ENCODE assay signal across 15 cellular contexts in the genomic region with DNA sequence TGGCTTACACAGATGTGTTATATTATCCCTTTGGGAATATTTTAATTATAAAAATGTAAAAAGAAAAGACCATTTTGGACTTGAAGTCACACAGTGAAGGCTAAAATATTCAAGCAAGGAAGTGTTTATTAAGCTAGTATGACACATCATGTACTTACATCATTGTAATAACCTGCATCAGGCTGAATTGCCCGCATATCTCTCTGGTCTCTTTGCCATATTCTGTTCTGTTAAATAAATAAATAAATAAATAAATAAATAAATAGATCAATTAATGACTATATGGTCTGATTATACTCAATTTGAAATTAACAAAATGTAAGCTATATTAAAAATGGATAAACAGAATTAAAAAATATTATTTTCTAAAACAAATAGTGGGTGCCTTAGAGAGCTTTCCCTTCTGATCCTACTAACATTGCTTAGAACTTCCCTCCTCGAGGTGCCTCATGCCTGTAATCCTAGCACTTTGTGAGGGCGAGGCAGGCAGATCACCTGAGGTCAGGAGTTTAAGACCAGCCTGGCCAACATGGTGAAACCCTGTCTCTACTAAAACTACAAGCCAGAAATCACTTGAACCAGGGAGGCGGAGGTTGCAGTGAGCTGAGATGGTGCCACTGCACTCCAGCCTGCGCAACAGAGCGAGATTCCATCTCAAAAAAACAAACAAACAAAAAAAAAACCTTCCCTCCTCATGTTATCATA. TPM values are rescaled to one million over a fixed set of nuclear protein-coding genes. Genes with fewer than 3 reads are reported as not detected.
DNase-seq lines count a peak whose midpoint lies in the region; ATAC-seq, FAIRE-seq and TF ChIP-seq lines count a peak whose summit lies in the region.
"Had no signal": no experiment of that assay in that cellular context is flagged by ENCODE, and none has a peak within 500 bp of the region (broad histone marks: within the 10 kb centered on the region; RNA-seq: fewer than 3 reads in every experiment).

No MANE protein-coding gene starts in this region.

- no peak for FAIRE-seq in GM12892 (lab: Jason Lieb, UNC)

- no peak overlapping the region for H3K27ac Mint-ChIP-seq in activated CD8-positive, alpha-beta T cell treated with anti-CD3 and anti-CD28 coated beads for 36 hours
- no peak overlapping the region for H3K27ac Mint-ChIP-seq in osteocyte (ENCODE audit: unreplicated experiment)

- DNase-seq in NCI-H82 (lab: John Stamatoyannopoulos, UW), result peak; percentile 31
- DNase-seq in NCI-H82 treated with DMSO at 0.1 percent for 48 hours (lab: John Stamatoyannopoulos, UW; ENCODE audit: unreplicated experiment), result no peak
- DNase-seq in RWPE1 (ENCODE audit: low spot score), result peak; percentile 25
- peak; percentile 5 to 23 for DNase-seq in fibroblast of lung (ENCODE audit: low read depth in 2 of 2)
- DNase-seq in smooth muscle cell (lab: John Stamatoyannopoulos, UW; ENCODE audit: unreplicated experiment), result no peak
- DNase-seq in GM12892 (ENCODE audit: insufficient read length), result no peak
- DNase-seq in activated CD8-positive, alpha-beta T cell treated with anti-CD3 and anti-CD28 coated beads for 36 hours, result no peak
- DNase-seq in osteocyte (ENCODE audit: extremely low spot score, unreplicated experiment), result no peak
- DNase-seq: effector memory CD8-positive, alpha-beta T cell; GDM1; NCI-H1436; OCI-M1; posterior cingulate gyrus had no signal

- H3K4me1 Mint-ChIP-seq in activated CD8-positive, alpha-beta T cell treated with anti-CD3 and anti-CD28 coated beads for 36 hours (ENCODE audit: low read depth), result peaks cover 13% of the 10 kb centered on the region
- H3K4me1 Mint-ChIP-seq in osteocyte (ENCODE audit: unreplicated experiment), result peaks cover 15% of the 10 kb centered on the region
- H3K4me1 Mint-ChIP-seq: CD14-positive monocyte had no signal

- H3K9me3 Mint-ChIP-seq in activated CD8-positive, alpha-beta T cell treated with anti-CD3 and anti-CD28 coated beads for 36 hours, result no peaks in the 10 kb centered on the region
- H3K9me3 Mint-ChIP-seq in osteocyte (ENCODE audit: unreplicated experiment), result no peaks in the 10 kb centered on the region
- H3K9me3 Mint-ChIP-seq: CD14-positive monocyte; effector memory CD8-positive, alpha-beta T cell had no signal

- TF ChIP-seq CTCF in RWPE1 (conservative IDR thresholded peaks at IDR 0.05; ENCODE audit: low read depth), result no peak
- TF ChIP-seq CTCF in fibroblast of lung (conservative IDR thresholded peaks at IDR 0.05 in 1 of 2, IDR thresholded peaks at IDR 0.05 in 1 of 2; ENCODE audit: low read depth in 1 of 2, low read length in 2 of 2), result no peak
- TF ChIP-seq CTCF in smooth muscle cell (IDR thresholded peaks at IDR 0.05; ENCODE audit: borderline replicate concordance, insufficient read depth, poor library complexity, severe bottlenecking), result no peak
- no peak for TF ChIP-seq CTCF in activated CD8-positive, alpha-beta T cell treated with anti-CD3 and anti-CD28 coated beads for 36 hours (IDR thresholded peaks at IDR 0.05)
- no peak for TF ChIP-seq CTCF in osteocyte (IDR thresholded peaks at IDR 0.05)

- peaks cover 20% of the 10 kb centered on the region for H3F3A ChIP-seq in smooth muscle cell (ENCODE audit: low read depth)

- no peak for TF ChIP-seq POLR2A in GM12892 (IDR thresholded peaks at IDR 0.05; ENCODE audit: low read depth, low read length)

- H2AFZ ChIP-seq in fibroblast of lung (ENCODE audit: low read length), result no peak overlapping the region
- no peak overlapping the region for H2AFZ ChIP-seq in smooth muscle cell (ENCODE audit: low read depth)

- no peak overlapping the region for H3K4me3 Mint-ChIP-seq in activated CD8-positive, alpha-beta T cell treated with anti-CD3 and anti-CD28 coated beads for 36 hours
- H3K4me3 Mint-ChIP-seq in osteocyte (ENCODE audit: unreplicated experiment), result no peak overlapping the region
- H3K4me3 Mint-ChIP-seq: CD14-positive monocyte; effector memory CD8-positive, alpha-beta T cell had no signal

- CTCF ChIA-PET in RWPE1 (lab: Yijun Ruan, JAX), result interaction anchor here (0.6 kb wide), 1 partner anchor 119 kb away, joined by 3 read pairs; no protein-coding TSS in a partner anchor
- CTCF ChIA-PET in activated CD8-positive, alpha-beta T cell treated with anti-CD3 and anti-CD28 coated beads for 36 hours (lab: Charles Lee), result no interaction called here

- H3K27me3 Mint-ChIP-seq in activated CD8-positive, alpha-beta T cell treated with anti-CD3 and anti-CD28 coated beads for 36 hours, result no peaks in the 10 kb centered on the region
- H3K27me3 Mint-ChIP-seq in osteocyte (ENCODE audit: unreplicated experiment), result no peaks in the 10 kb centered on the region
- H3K27me3 Mint-ChIP-seq: effector memory CD8-positive, alpha-beta T cell had no signal

- no peak for ATAC-seq in activated CD8-positive, alpha-beta T cell treated with anti-CD3 and anti-CD28 coated beads for 36 hours
- ATAC-seq: effector memory CD8-positive, alpha-beta T cell had no signal

- H3K4me2 ChIP-seq in fibroblast of lung (ENCODE audit: extremely low read depth, insufficient read depth, low read length) (no peak overlapping the region), smooth muscle cell (no peak overlapping the region)

- H3K27me3 ChIP-seq in fibroblast of lung (ENCODE audit: control insufficient read depth, insufficient read depth, low read length) (no peaks in the 10 kb centered on the region), smooth muscle cell (ENCODE audit: low read depth) (no peaks in the 10 kb centered on the region)

- H3K9ac ChIP-seq in fibroblast of lung (ENCODE audit: insufficient read depth, low read length) (no peak overlapping the region), smooth muscle cell (ENCODE audit: low read depth) (no peak overlapping the region)

- H3K9me3 ChIP-seq in fibroblast of lung (ENCODE audit: control insufficient read depth, insufficient read depth, low read depth, low read length) (no peaks in the 10 kb centered on the region), smooth muscle cell (replicated peaks; ENCODE audit: low read depth) (no peaks in the 10 kb centered on the region)

- H3K36me3 Mint-ChIP-seq in activated CD8-positive, alpha-beta T cell treated with anti-CD3 and anti-CD28 coated beads for 36 hours (ENCODE audit: low read depth), result peaks cover 22% of the 10 kb centered on the region
- peaks cover 34% of the 10 kb centered on the region for H3K36me3 Mint-ChIP-seq in osteocyte (ENCODE audit: unreplicated experiment)

- POLR2A ChIA-PET in RWPE1 (lab: Yijun Ruan, JAX; ENCODE audit: low non-redundant PET), result no interaction called here
- POLR2A ChIA-PET in activated CD8-positive, alpha-beta T cell treated with anti-CD3 and anti-CD28 coated beads for 36 hours (lab: Charles Lee), result interaction anchor here (1.0 kb wide), 1 partner anchor 67 kb away, joined by 4 read pairs; no protein-coding TSS in a partner anchor

- intact Hi-C loops in activated CD8-positive, alpha-beta T cell treated with anti-CD3 and anti-CD28 coated beads for 36 hours (cut with micrococcal nuclease), result no loop called here

- H3K79me2 ChIP-seq in fibroblast of lung (ENCODE audit: control insufficient read depth, insufficient read depth, low read length) (peaks cover 18% of the 10 kb centered on the region), smooth muscle cell (ENCODE audit: low read depth) (peaks cover 57% of the 10 kb centered on the region)

- H3K4me1 ChIP-seq in fibroblast of lung (ENCODE audit: control insufficient read depth, extremely low read depth, insufficient read depth, low read length) (peaks cover 2% of the 10 kb centered on the region), smooth muscle cell (ENCODE audit: low read depth) (no peaks in the 10 kb centered on the region)

- H3K4me3 ChIP-seq in fibroblast of lung (replicated peaks in 1 of 4; ENCODE audit: control extremely low read depth in 1 of 4, insufficient read depth in 1 of 4, low read depth in 3 of 4, low read length in 4 of 4) (no peak overlapping the region), smooth muscle cell (no peak overlapping the region)

- no peaks in the 10 kb centered on the region for H3K36me3 ChIP-seq in fibroblast of lung (ENCODE audit: control insufficient read depth, insufficient read depth, low read length)
- H3K36me3 ChIP-seq in smooth muscle cell (ENCODE audit: low read depth), result peaks cover 6% of the 10 kb centered on the region

- 92% methylated on average over 6 of the region's 6 CpGs for WGBS in smooth muscle cell (ENCODE audit: low lambda C conversion rate)

- H3K27ac ChIP-seq in RWPE1 (no peak overlapping the region), fibroblast of lung (ENCODE audit: insufficient read depth, low read length) (no peak overlapping the region), smooth muscle cell (ENCODE audit: low read depth) (peak overlapping the region; percentile 23)
- H3K27ac ChIP-seq: 22Rv1 had no signal

- H4K20me1 ChIP-seq in fibroblast of lung (ENCODE audit: control insufficient read depth, extremely low read depth, insufficient read depth, low read length) (no peaks in the 10 kb centered on the region), smooth muscle cell (ENCODE audit: low read depth) (peaks cover 90% of the 10 kb centered on the region)

RNA-seq across cellular contexts. Expression of a gene that starts 42.0 kb away (rescaled TPM):
- 20.8 and 27.2 TPM in 2 replicates for total RNA-seq in fibroblast of lung
- 28.6 and 31.1 TPM in 2 replicates for polyA plus RNA-seq in fibroblast of lung
- polyA plus RNA-seq in fibroblast of lung (2012), result 18.6 and 20.3 TPM in 2 replicates
- 6.6 and 14.4 TPM in 2 replicates for polyA minus RNA-seq in fibroblast of lung (ENCODE audit: low replicate concordance)
- 30.4 and 39.0 TPM in 2 replicates for total RNA-seq in smooth muscle cell
- polyA plus RNA-seq in smooth muscle cell, result 43.3 and 43.7 TPM in 2 replicates
- 29.0 TPM for polyA plus RNA-seq in GM12892 (2012; ENCODE audit: missing spikeins)
- total RNA-seq in activated CD8-positive, alpha-beta T cell treated with anti-CD3 and anti-CD28 coated beads for 36 hours, result 10 to 100 TPM; 71.4 to 74.6 TPM
- total RNA-seq in osteocyte, result 37.9 and 43.3 TPM in 2 replicates

Comparison
In these comparisons a context has a peak if more than half of its experiments do, and no peak if none do; other contexts are left out.
1. DNase-seq: peak in NCI-H82 (single experiment), RWPE1 (single experiment) and fibroblast of lung (2 of 2); none in NCI-H82 treated with DMSO at 0.1 percent for 48 hours (single experiment), smooth muscle cell (single experiment), GM12892 (single experiment), activated CD8-positive, alpha-beta T cell treated with anti-CD3 and anti-CD28 coated beads for 36 hours (single experiment) and osteocyte (single experiment).